8 cellular contexts compared by ENCODE assay signal in the genomic region with DNA sequence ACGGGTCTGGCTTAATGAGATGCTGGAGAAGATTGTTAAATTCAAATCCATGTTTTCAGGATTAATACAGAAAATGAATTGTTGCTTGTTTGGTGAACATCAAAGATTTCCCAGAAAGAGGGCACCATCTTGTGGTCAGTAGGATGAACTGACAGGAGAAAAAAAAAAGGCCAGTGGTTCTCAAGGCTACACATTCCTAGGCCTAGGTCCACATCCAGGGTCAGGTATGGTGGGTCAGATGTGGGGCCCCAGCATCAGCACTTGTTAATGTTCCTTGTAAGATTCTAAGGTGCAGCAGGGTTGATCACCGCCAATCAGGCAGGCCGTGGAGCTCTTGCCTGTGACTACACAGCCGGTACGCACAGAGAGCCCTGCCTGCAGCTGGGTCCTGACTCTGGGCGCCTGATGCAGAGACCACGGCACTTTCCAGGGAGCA. TPM values are rescaled to one million over a fixed set of nuclear protein-coding genes. Genes with fewer than 3 reads are reported as not detected.
DNase-seq lines count a peak whose midpoint lies in the region; ATAC-seq and TF ChIP-seq lines count a peak whose summit lies in the region.

No MANE protein-coding gene starts in this region.

- intact Hi-C loops in Caco-2 (cut with micrococcal nuclease; ENCODE audit: unreplicated experiment), result loop anchor here (1.0 kb wide), 2 partner anchors 413 to 546 kb away; no protein-coding TSS in a partner anchor

- peaks cover 8% of the 10 kb centered on the region for H3K4me1 ChIP-seq in Caco-2
- H3K4me1 ChIP-seq in SK-N-SH (ENCODE audit: control insufficient read depth in 1 of 2, insufficient read depth in 2 of 2, low read depth in 1 of 2, low read length in 1 of 2), result no peaks in the 10 kb centered on the region; a peak in 1 of 4 replicates

- peaks cover 9% of the 10 kb centered on the region for H3K4me1 Mint-ChIP-seq in Caco-2 (ENCODE audit: low read depth, unreplicated experiment)

- no peak overlapping the region for H3K4me3 ChIP-seq in Caco-2 (ENCODE audit: low read depth, low read length)
- no peak overlapping the region for H3K4me3 ChIP-seq in HL-60 (replicated peaks; ENCODE audit: insufficient read depth, low read length)
- no peak overlapping the region; a peak in 1 of 4 replicates for H3K4me3 ChIP-seq in SK-N-SH (ENCODE audit: low read depth in 2 of 2, low read length in 1 of 2)
- H3K4me3 ChIP-seq in fibroblast of villous mesenchyme (ENCODE audit: low read depth, low read length), result no peak overlapping the region

- no peak overlapping the region for H3K27ac ChIP-seq in HL-60 (replicated peaks)
- H3K27ac ChIP-seq in SK-N-SH (ENCODE audit: low read depth in 2 of 2, low read length in 1 of 2), result no peak overlapping the region

- H3K36me3 Mint-ChIP-seq in Caco-2 (ENCODE audit: insufficient read depth, unreplicated experiment), result no peaks in the 10 kb centered on the region

- no peak for ATAC-seq in GM18870 (IDR thresholded peaks at IDR 0.05; ENCODE audit: unreplicated experiment)

- 28% methylated on average over 3 of the region's 7 CpGs for WGBS in SK-N-SH (ENCODE audit: low lambda C conversion rate)

- H3K27me3 Mint-ChIP-seq in Caco-2 (ENCODE audit: insufficient read depth, unreplicated experiment), result no peaks in the 10 kb centered on the region

- H3K4me3 Mint-ChIP-seq in Caco-2 (ENCODE audit: unreplicated experiment), result no peak overlapping the region

- POLR2A ChIA-PET in Caco-2 (lab: Charles Lee) (no interaction called here), SK-N-SH (lab: Yijun Ruan, JAX) (interaction anchor here (0.6 kb wide), 1 partner anchor 632 kb away, joined by 3 read pairs; no protein-coding TSS in a partner anchor)

- H3K9me2 ChIP-seq in SK-N-SH, result no peaks in the 10 kb centered on the region

- peaks cover 4% of the 10 kb centered on the region for H3F3A ChIP-seq in SK-N-SH (replicated peaks; ENCODE audit: insufficient read depth)

- no peaks in the 10 kb centered on the region for H3K9me3 Mint-ChIP-seq in Caco-2 (ENCODE audit: unreplicated experiment)

- H3K9me3 ChIP-seq in Caco-2, result no peaks in the 10 kb centered on the region
- no peaks in the 10 kb centered on the region for H3K9me3 ChIP-seq in SK-N-SH

- H3K9ac ChIP-seq in SK-N-SH, result no peak overlapping the region

- H2AFZ ChIP-seq in SK-N-SH (ENCODE audit: low read depth), result no peak overlapping the region

- CTCF ChIA-PET in Caco-2 (lab: Charles Lee) (no interaction called here), SK-N-SH (lab: Yijun Ruan, JAX) (interaction anchor here (0.6 to 3.8 kb wide), 8 partner anchors 14 to 555 kb away, joined by 3 to 32 read pairs (median 6); no protein-coding TSS in a partner anchor)

- H3K27ac Mint-ChIP-seq in Caco-2 (ENCODE audit: unreplicated experiment), result no peak overlapping the region

- peak in 1 of 2 experiments; percentile 31 for DNase-seq in Caco-2
- DNase-seq in HL-60 (ENCODE audit: low read depth in 1 of 2, low spot score in 1 of 2), result peak in 1 of 2 experiments; percentile 14
- DNase-seq in SK-N-SH, result peak; percentile 64
- DNase-seq in fibroblast of villous mesenchyme (ENCODE audit: low read depth), result peak; percentile 56
- peak; percentile 51 for DNase-seq in pons (ENCODE audit: low spot score)
- no peak for DNase-seq in activated naive CD4-positive, alpha-beta T cell treated with Interleukin-2 at 50 U/mL for 16 hours
- no peak for DNase-seq in activated T-cell treated with anti-CD3 and anti-CD28 coated beads, Interleukin-2, amount 50 U/mL, for 48 hours

- H3K79me2 ChIP-seq in SK-N-SH (ENCODE audit: insufficient read depth), result no peaks in the 10 kb centered on the region

- no peak for TF ChIP-seq EP300 in SK-N-SH (IDR thresholded peaks at IDR 0.05; ENCODE audit: borderline replicate concordance in 1 of 2, low read depth in 1 of 2, low read length in 1 of 2)

- TF ChIP-seq CTCF in Caco-2 (IDR thresholded peaks at IDR 0.05; ENCODE audit: insufficient read depth in 1 of 2, low read depth in 1 of 2, low read length in 1 of 2, severe bottlenecking in 1 of 2, unreplicated experiment in 1 of 2) (peak; percentile 69 to 78), HL-60 (IDR thresholded peaks at IDR 0.05; ENCODE audit: insufficient read depth, low read length) (peak; percentile 67), SK-N-SH (IDR thresholded peaks at IDR 0.05) (peak; percentile 84), fibroblast of villous mesenchyme (IDR thresholded peaks at IDR 0.05; ENCODE audit: insufficient read depth, low read depth, low read length) (peak; percentile 87)

- no TSS peak for BruUV-seq in Caco-2 (replicated peaks; lab: Mats Ljungman, UMichigan)

- no peaks in the 10 kb centered on the region for H4K20me1 ChIP-seq in SK-N-SH (ENCODE audit: insufficient read depth)

- TF ChIP-seq RAD21 in SK-N-SH (IDR thresholded peaks at IDR 0.05; ENCODE audit: low read length), result peak; percentile 95

- H3K36me3 ChIP-seq in Caco-2 (ENCODE audit: control insufficient read depth, insufficient read depth, low read length) (no peaks in the 10 kb centered on the region), SK-N-SH (replicated peaks in 1 of 2; ENCODE audit: control insufficient read depth in 1 of 2, insufficient read depth in 2 of 2, low read length in 1 of 2) (peaks cover 0 to 5% of the 10 kb centered on the region in 2 experiments)

- H3K27me3 ChIP-seq in Caco-2 (replicated peaks; ENCODE audit: control insufficient read depth, insufficient read depth, low read length), result no peaks in the 10 kb centered on the region
- H3K27me3 ChIP-seq in HL-60 (ENCODE audit: insufficient read depth, poor library complexity, severe bottlenecking), result no peaks in the 10 kb centered on the region
- no peaks in the 10 kb centered on the region for H3K27me3 ChIP-seq in SK-N-SH (ENCODE audit: insufficient read depth)

- H3K4me2 ChIP-seq in SK-N-SH, result no peak overlapping the region

TF ChIP-seq in SK-N-SH, 30 proteins besides CTCF, POLR2A, EP300 and RAD21:
- TF ChIP-seq SMC3 (IDR thresholded peaks at IDR 0.05; ENCODE audit: low read depth, low read length), result peak; percentile 81
- TF ChIP-seq RXRA (IDR thresholded peaks at IDR 0.05; ENCODE audit: borderline replicate concordance, low read depth), result no peak

RNA-seq across cellular contexts. Expression of a gene that starts 34.0 kb away (rescaled TPM):
- 34.3 and 34.5 TPM in 2 replicates for total RNA-seq in Caco-2 (2022)
- 8.1 and 8.5 TPM in 2 replicates for polyA plus RNA-seq in SK-N-SH (2012; rRNA removed)
- polyA plus RNA-seq in SK-N-SH (2012; cell fraction: cytosol; rRNA removed), result 7.5 and 8.1 TPM in 2 replicates
- 5.9 and 8.0 TPM in 2 replicates for polyA plus RNA-seq in SK-N-SH (2012; cell fraction: nucleus; rRNA removed)
- 41.9 and 43.2 TPM in 2 replicates for total RNA-seq in fibroblast of villous mesenchyme

Comparison
In these comparisons a context has a peak if more than half of its experiments do, and no peak if none do; other contexts are left out.
1. DNase-seq: peak in SK-N-SH (single experiment), fibroblast of villous mesenchyme (single experiment) and pons (single experiment); none in activated naive CD4-positive, alpha-beta T cell treated with Interleukin-2 at 50 U/mL for 16 hours (single experiment) and activated T-cell treated with anti-CD3 and anti-CD28 coated beads, Interleukin-2, amount 50 U/mL, for 48 hours (0 of 2).
2. Peak in every context shown above with its lines, with median percentiles within 50 percentile points of each other: CTCF ChIP-seq.